Comparison of ENCODE assay signal across 25 cellular contexts in genomic region chr10:89979726-89980125, GRCh38.
DNase-seq lines count a peak whose midpoint lies in the region; ATAC-seq, FAIRE-seq and TF ChIP-seq lines count a peak whose summit lies in the region.
"Had no signal": no experiment of that assay in that cellular context is flagged by ENCODE, and none has a peak within 500 bp of the region (broad histone marks: within the 10 kb centered on the region; RNA-seq: fewer than 3 reads in every experiment).

No MANE protein-coding gene starts in this region.

- FAIRE-seq in H1 (lab: Jason Lieb, UNC): no peak
- FAIRE-seq: GM12878, GM19239 had no signal

- no peaks in the 10 kb centered on the region for H3K23me2 ChIP-seq in H1 (ENCODE audit: low read depth, low read length)

- WGBS in H1 (ENCODE audit: extremely low coverage in 1 of 2, insufficient coverage in 1 of 2, insufficient read length in 1 of 2, insufficient replicate concordance in 2 of 2, low coverage in 1 of 2, low lambda C conversion rate in 2 of 2, missing lambda C conversion rate in 1 of 2), 2 experiments: 93% methylated on average over 1 of the region's 1 CpG; no CpG with 5 or more reads in 1 of the 2 experiments
- 0% methylated on average over 1 of the region's 1 CpG for WGBS in SK-N-SH (ENCODE audit: low lambda C conversion rate)

- no peak overlapping the region for H2BK20ac ChIP-seq in H1 (ENCODE audit: low read length)

- no peak overlapping the region for H3K14ac ChIP-seq in H1 (ENCODE audit: insufficient read length)

- H4K91ac ChIP-seq in H1 (replicated peaks; ENCODE audit: insufficient read length, low read length): no peak overlapping the region

- peaks cover 39% of the 10 kb centered on the region for H3K4me1 Mint-ChIP-seq in WTC11
- H3K4me1 Mint-ChIP-seq: CD14-positive monocyte; CD4-positive, alpha-beta memory T cell; CD4-positive, CD25-positive, alpha-beta regulatory T cell; CD8-positive, alpha-beta memory T cell had no signal

- H3K27me3 ChIP-seq in H1 (replicated peaks in 1 of 4; ENCODE audit: control insufficient read depth in 3 of 4, extremely low read depth in 1 of 4, insufficient read depth in 3 of 4, low read length in 3 of 4): peaks cover 40 to 71% (median 59%) of the 10 kb centered on the region in 4 experiments
- peaks cover 4% of the 10 kb centered on the region; the same call in 1 of the 2 replicates for H3K27me3 ChIP-seq in SK-N-SH (ENCODE audit: insufficient read depth)
- H3K27me3 ChIP-seq: BE2C, BLaER1 had no signal

- peaks cover 96% of the 10 kb centered on the region for H3K27me3 Mint-ChIP-seq in WTC11 (ENCODE audit: low read depth)
- H3K27me3 Mint-ChIP-seq: CD4-positive, CD25-positive, alpha-beta regulatory T cell had no signal

- TF ChIP-seq CTCF in HEK293 (tag by site-specific recombination; IDR thresholded peaks at IDR 0.05): no peak
- no peak for TF ChIP-seq CTCF in WTC11 (IDR thresholded peaks at IDR 0.05)
- no peak for TF ChIP-seq CTCF in H1 (IDR thresholded peaks at IDR 0.05; ENCODE audit: control extremely low read depth in 1 of 3, insufficient read depth in 1 of 3, low read depth in 1 of 3, low read length in 3 of 3)
- no peak for TF ChIP-seq CTCF in SK-N-SH (IDR thresholded peaks at IDR 0.05)

- H3K27ac ChIP-seq in HEK293 (ENCODE audit: extremely low read depth, low read depth, low read length) (no peak overlapping the region), H1 (ENCODE audit: low read depth, low read length) (no peak overlapping the region), SK-N-SH (ENCODE audit: low read depth in 2 of 2, low read length in 1 of 2) (no peak overlapping the region)
- H3K27ac ChIP-seq: BLaER1 had no signal

- H3K4ac ChIP-seq in H1 (replicated peaks; ENCODE audit: insufficient read length, low read depth, low read length): no peak overlapping the region

- H3K9ac ChIP-seq in H1 (replicated peaks in 1 of 4; ENCODE audit: extremely low read depth in 1 of 4, low read depth in 3 of 4, low read length in 3 of 4) (no peak overlapping the region), SK-N-SH (no peak overlapping the region)
- H3K9ac ChIP-seq: BLaER1 had no signal

- no peak overlapping the region for H3K23ac ChIP-seq in H1 (ENCODE audit: insufficient read length)

- H3K36me3 Mint-ChIP-seq in WTC11: 0 out of 2 replicates have a peak, but pooled peaks cover 3% of the 10 kb centered on the region
- H3K36me3 Mint-ChIP-seq: CD14-positive monocyte; CD4-positive, alpha-beta memory T cell; CD4-positive, CD25-positive, alpha-beta regulatory T cell; CD8-positive, alpha-beta memory T cell had no signal

- H3K9me3 Mint-ChIP-seq in WTC11: no peaks in the 10 kb centered on the region; the same call in 1 of the 2 replicates

- H4K20me1 ChIP-seq in H1 (replicated peaks in 1 of 2; ENCODE audit: control insufficient read depth in 1 of 2, insufficient read depth in 2 of 2, low read length in 2 of 2) (peaks cover 0 to 2% of the 10 kb centered on the region in 2 experiments), SK-N-SH (ENCODE audit: insufficient read depth) (no peaks in the 10 kb centered on the region)
- H4K20me1 ChIP-seq: BLaER1 had no signal

- H3K79me1 ChIP-seq in H1 (ENCODE audit: low read depth, low read length): no peaks in the 10 kb centered on the region

- H2AK5ac ChIP-seq in H1 (ENCODE audit: low read depth, low read length): no peak overlapping the region

- H2AFZ ChIP-seq in H1 (ENCODE audit: low read length) (no peak overlapping the region), SK-N-SH (ENCODE audit: low read depth) (no peak overlapping the region)

- ATAC-seq in WTC11: no peak
- ATAC-seq: GM12878 had no signal

- no peaks in the 10 kb centered on the region for H3K9me2 ChIP-seq in SK-N-SH

- CTCF ChIA-PET in HEK293 (lab: Yijun Ruan, JAX): no interaction called here
- CTCF ChIA-PET in WTC11 (lab: Charles Lee): interaction anchor here (0.9 kb wide), 1 partner anchor 32 kb away, joined by 3 read pairs; no protein-coding TSS in a partner anchor
- CTCF ChIA-PET in H1 (lab: Charles Lee; ENCODE audit: partially characterized antibody): interaction anchor here (1.5 kb wide), 1 partner anchor 40 kb away, joined by 3 read pairs; no protein-coding TSS in a partner anchor
- CTCF ChIA-PET in SK-N-SH (lab: Yijun Ruan, JAX): no interaction called here

- DNase-seq in WTC11 (ENCODE audit: low spot score) (no peak), H1 (ENCODE audit: low read depth in 1 of 2, low spot score in 2 of 2) (no peak), germinal center (ENCODE audit: low spot score) (no peak), SK-N-SH (no peak), NCI-H82 treated with DMSO at 0.1 percent for 48 hours (lab: John Stamatoyannopoulos, UW; ENCODE audit: unreplicated experiment) (no peak)
- DNase-seq: 8988T; ACHN; BE2C; C1 segment of cervical spinal cord; CD4-positive, alpha-beta memory T cell; CD4-positive, CD25-positive, alpha-beta regulatory T cell; CD8-positive, alpha-beta memory T cell; COR-L47; DMS 273 treated with DMSO at 0.1 percent for 48 hours; DMS153; DMS53; DMS79; DND-41; EL; GDM1 had no signal

- no peak overlapping the region for H2BK15ac ChIP-seq in H1 (ENCODE audit: low read length)

- no peak overlapping the region for H3K18ac ChIP-seq in H1 (ENCODE audit: extremely low read depth, low read length)

- TF ChIP-seq POLR2A in H1 (IDR thresholded peaks at IDR 0.05; ENCODE audit: control extremely low read depth in 1 of 2, low read depth in 2 of 2, low read length in 2 of 2): no peak

- POLR2A ChIA-PET in HEK293 (lab: Yijun Ruan, JAX) (no interaction called here), WTC11 (lab: Charles Lee) (no interaction called here), H1 (lab: Charles Lee; ENCODE audit: partially characterized antibody) (no interaction called here), SK-N-SH (lab: Yijun Ruan, JAX) (no interaction called here)

- H3K4me2 ChIP-seq in H1 (ENCODE audit: insufficient read depth in 1 of 2, low read depth in 2 of 2, low read length in 2 of 2) (no peak overlapping the region), SK-N-SH (no peak overlapping the region)
- H3K4me2 ChIP-seq: BLaER1 had no signal

- H3K79me2 ChIP-seq in H1 (ENCODE audit: control insufficient read depth in 1 of 2, insufficient read depth in 2 of 2, low read length in 2 of 2) (no peaks in the 10 kb centered on the region), SK-N-SH (ENCODE audit: insufficient read depth) (no peaks in the 10 kb centered on the region)

- no peak overlapping the region for H3K4me3 Mint-ChIP-seq in WTC11
- H3K4me3 Mint-ChIP-seq: CD14-positive monocyte; CD4-positive, alpha-beta memory T cell; CD4-positive, CD25-positive, alpha-beta regulatory T cell; CD8-positive, alpha-beta memory T cell had no signal

- no peak for TF ChIP-seq RAD21 in H1 (IDR thresholded peaks at IDR 0.05 in 1 of 2, conservative IDR thresholded peaks at IDR 0.05 in 1 of 2; ENCODE audit: low read depth in 2 of 2, low read length in 2 of 2)
- TF ChIP-seq RAD21 in SK-N-SH (IDR thresholded peaks at IDR 0.05; ENCODE audit: low read length): no peak

- TF ChIP-seq EP300 in H1 (IDR thresholded peaks at IDR 0.05; ENCODE audit: borderline replicate concordance in 1 of 2, low read depth in 2 of 2, low read length in 2 of 2): no peak
- no peak for TF ChIP-seq EP300 in SK-N-SH (IDR thresholded peaks at IDR 0.05; ENCODE audit: borderline replicate concordance in 1 of 2, low read depth in 1 of 2, low read length in 1 of 2)

- H2BK120ac ChIP-seq in H1 (replicated peaks; ENCODE audit: low read depth, low read length): no peak overlapping the region

- no peak overlapping the region for H3K27ac Mint-ChIP-seq in WTC11
- H3K27ac Mint-ChIP-seq: CD14-positive monocyte; CD4-positive, alpha-beta memory T cell; CD4-positive, CD25-positive, alpha-beta regulatory T cell; CD8-positive, alpha-beta memory T cell had no signal

- no peak overlapping the region for H2BK12ac ChIP-seq in H1 (ENCODE audit: low read depth, low read length)

- H3K4me3 ChIP-seq in HEK293 (ENCODE audit: low read depth, low read length): no peak overlapping the region
- H3K4me3 ChIP-seq in H1 (ENCODE audit: extremely low read depth in 1 of 4, insufficient read depth in 2 of 4, low read depth in 3 of 4, low read length in 4 of 4): no peak overlapping the region
- H3K4me3 ChIP-seq in SK-N-SH (ENCODE audit: low read depth in 2 of 2, low read length in 1 of 2): no peak overlapping the region
- H3K4me3 ChIP-seq: BLaER1, GM12878 had no signal

- no peaks in the 10 kb centered on the region for H3K36me3 ChIP-seq in HEK293 (ENCODE audit: control insufficient read depth in 2 of 2, insufficient read depth in 1 of 2, low read length in 2 of 2)
- H3K36me3 ChIP-seq in H1 (ENCODE audit: control insufficient read depth in 2 of 4, insufficient read depth in 4 of 4, low read length in 3 of 4): no peaks in the 10 kb centered on the region; a peak in 2 of 8 replicates
- no peaks in the 10 kb centered on the region for H3K36me3 ChIP-seq in SK-N-SH (replicated peaks in 1 of 2; ENCODE audit: control insufficient read depth in 1 of 2, insufficient read depth in 2 of 2, low read length in 1 of 2)
- H3K36me3 ChIP-seq: BE2C had no signal

- H4K5ac ChIP-seq in H1 (ENCODE audit: insufficient read length, low read depth, low read length): no peak overlapping the region

- H2BK5ac ChIP-seq in H1 (ENCODE audit: low read depth, low read length): no peak overlapping the region

- H3K56ac ChIP-seq in H1 (replicated peaks; ENCODE audit: insufficient read length, low read depth, low read length): no peak overlapping the region

- H4K8ac ChIP-seq in H1 (ENCODE audit: extremely low read depth, insufficient read depth, low read length): no peak overlapping the region

- no peaks in the 10 kb centered on the region for H3K4me1 ChIP-seq in HEK293 (ENCODE audit: control insufficient read depth, insufficient read depth, low read length)
- H3K4me1 ChIP-seq in H1 (replicated peaks in 1 of 4; ENCODE audit: control insufficient read depth in 3 of 4, insufficient read depth in 4 of 4, low read length in 3 of 4): peaks cover 0 to 5% (median 1%) of the 10 kb centered on the region in 4 experiments; a peak in 3 of 7 replicates
- H3K4me1 ChIP-seq in SK-N-SH (ENCODE audit: control insufficient read depth in 1 of 2, insufficient read depth in 2 of 2, low read depth in 1 of 2, low read length in 1 of 2): no peaks in the 10 kb centered on the region
- H3K4me1 ChIP-seq: BE2C, BLaER1 had no signal

- H3K9me3 ChIP-seq in HEK293 (ENCODE audit: control insufficient read depth, insufficient read depth, low read depth, low read length) (no peaks in the 10 kb centered on the region), H1 (ENCODE audit: insufficient read depth in 2 of 2, low read depth in 1 of 2, low read length in 1 of 2) (peaks cover 0 to 2% of the 10 kb centered on the region in 2 experiments; a peak in 2 of 4 replicates), SK-N-SH (no peaks in the 10 kb centered on the region)
- H3K9me3 ChIP-seq: BE2C had no signal

- no peaks in the 10 kb centered on the region for H3F3A ChIP-seq in SK-N-SH (replicated peaks; ENCODE audit: insufficient read depth)

TF ChIP-seq in HEK293, 187 proteins besides CTCF, POLR2A, EP300 and RAD21 (continues in another document):
- TF ChIP-seq ZNF501 (tag by site-specific recombination; IDR thresholded peaks at IDR 0.05): no peak

TF ChIP-seq in WTC11, 78 proteins besides CTCF, POLR2A, EP300 and RAD21 (continues in another document):
- 0 out of 2 replicates have a peak, but pooled peaks have one; percentile 38 for TF ChIP-seq GTF2I (CRISPR knock-in tag; conservative IDR thresholded peaks at IDR 0.05)

TF ChIP-seq in H1, 55 proteins besides CTCF, POLR2A, EP300 and RAD21 (continues in another document):
- no peak for TF ChIP-seq KDM5A (IDR thresholded peaks at IDR 0.05; ENCODE audit: low read length)

Comparison
In these comparisons a context has a peak if more than half of its experiments do, and no peak if none do; other contexts are left out.
1. CTCF ChIA-PET loops: an anchor here in WTC11 (0.9 kb wide) and H1 (1.5 kb wide); none called in HEK293 and SK-N-SH.